ENCODE assay signal across 16 cellular contexts in the genomic region with DNA sequence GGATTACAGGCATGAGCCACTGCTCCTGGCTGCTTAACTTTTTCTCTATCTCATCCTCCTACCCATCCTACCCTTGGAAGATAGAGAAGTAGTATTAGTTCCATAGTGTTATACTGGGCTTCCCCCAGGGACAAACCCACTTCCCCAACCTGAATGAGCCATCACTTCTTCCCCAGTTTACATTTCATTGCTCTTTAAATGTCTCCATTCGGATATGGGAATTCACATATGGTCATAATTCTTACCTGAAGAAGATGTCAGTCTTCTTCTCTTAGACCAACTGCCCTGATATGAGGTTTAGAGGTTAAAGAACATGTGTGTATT. TPM values are rescaled to one million over a fixed set of nuclear protein-coding genes. Genes with fewer than 3 reads are reported as not detected.
A peak's percentile ranks its signal among the peaks of the same experiment; 100 is the strongest.
DNase-seq lines count a peak whose midpoint lies in the region; ATAC-seq, FAIRE-seq and TF ChIP-seq lines count a peak whose summit lies in the region.
"Had no signal": no experiment of that assay in that cellular context is flagged by ENCODE, and none has a peak within 500 bp of the region (broad histone marks: within the 10 kb centered on the region; RNA-seq: fewer than 3 reads in every experiment).

No MANE protein-coding gene starts in this region.

- POLR2A ChIA-PET in endothelial cell of umbilical vein (lab: Charles Lee), result interaction anchor here (0.6 kb wide), 1 partner anchor 134 kb away, joined by 6 read pairs; no protein-coding TSS in a partner anchor

- CTCF ChIA-PET in endothelial cell of umbilical vein (lab: Charles Lee), result interaction anchor here (1.0 kb wide), 1 partner anchor 134 kb away, joined by 3 read pairs; no protein-coding TSS in a partner anchor

- intact Hi-C loops in endothelial cell of umbilical vein (cut with micrococcal nuclease) (no loop called here), stomach (cut with DNase I; ENCODE audit: low total_unique reads) (no loop called here)

- FAIRE-seq in endothelial cell of umbilical vein (lab: Jason Lieb, UNC), result no peak
- FAIRE-seq: endometrium had no signal

- H3K27ac Mint-ChIP-seq in activated naive CD4-positive, alpha-beta T cell treated with anti-CD3 and anti-CD28 coated beads, Interleukin-2, amount 50 U/mL, for 24 hours, result peak overlapping the region; percentile 93

- no peaks in the 10 kb centered on the region for H3K27me3 Mint-ChIP-seq in activated naive CD4-positive, alpha-beta T cell treated with anti-CD3 and anti-CD28 coated beads, Interleukin-2, amount 50 U/mL, for 24 hours

- H3K9me3 Mint-ChIP-seq in activated naive CD4-positive, alpha-beta T cell treated with anti-CD3 and anti-CD28 coated beads, Interleukin-2, amount 50 U/mL, for 24 hours, result no peaks in the 10 kb centered on the region

- peaks cover 27% of the 10 kb centered on the region for H3K36me3 Mint-ChIP-seq in activated naive CD4-positive, alpha-beta T cell treated with anti-CD3 and anti-CD28 coated beads, Interleukin-2, amount 50 U/mL, for 24 hours

- H3K36me3 ChIP-seq in endothelial cell of umbilical vein (ENCODE audit: control insufficient read depth in 2 of 2, extremely low read depth in 1 of 2, insufficient read depth in 2 of 2, low read length in 2 of 2) (peaks cover 0 to 5% of the 10 kb centered on the region in 2 experiments), thymus (ENCODE audit: control insufficient read depth, insufficient read depth) (no peaks in the 10 kb centered on the region), stomach (peaks cover 0 to 3% (median 0%) of the 10 kb centered on the region in 4 donors), WERI-Rb-1 (no peaks in the 10 kb centered on the region)
- H3K36me3 ChIP-seq: cardiac muscle cell had no signal

- H3K9ac ChIP-seq in endothelial cell of umbilical vein (replicated peaks; ENCODE audit: extremely low read depth, insufficient read depth, low read length), result peak overlapping the region; percentile 63

- H3K9me3 ChIP-seq in endothelial cell of umbilical vein (replicated peaks; ENCODE audit: control insufficient read depth, insufficient read depth, low read length), result no peaks in the 10 kb centered on the region
- no peaks in the 10 kb centered on the region for H3K9me3 ChIP-seq in thymus (ENCODE audit: control insufficient read depth)
- H3K9me3 ChIP-seq in stomach, result no peaks in the 10 kb centered on the region
- H3K9me3 ChIP-seq in WERI-Rb-1 (ENCODE audit: severe bottlenecking), result no peaks in the 10 kb centered on the region

- no peak for ATAC-seq in GM18861 (IDR thresholded peaks at IDR 0.05; ENCODE audit: unreplicated experiment)
- ATAC-seq: HCT116, Panc1 had no signal

- H3K4me1 ChIP-seq in endothelial cell of umbilical vein (ENCODE audit: control insufficient read depth, extremely low read depth, insufficient read depth, low read length) (peaks cover 65% of the 10 kb centered on the region), thymus (ENCODE audit: control insufficient read depth, insufficient read depth, low read length) (no peaks in the 10 kb centered on the region), stomach (peaks cover 0 to 58% (median 16%) of the 10 kb centered on the region in 4 donors)

- H4K20me1 ChIP-seq in endothelial cell of umbilical vein (replicated peaks; ENCODE audit: control insufficient read depth, extremely low read depth, insufficient read depth, low read length), result no peaks in the 10 kb centered on the region

- peak overlapping the region; percentile 92 for H3K4me3 Mint-ChIP-seq in activated naive CD4-positive, alpha-beta T cell treated with anti-CD3 and anti-CD28 coated beads, Interleukin-2, amount 50 U/mL, for 24 hours

- TF ChIP-seq CTCF in endothelial cell of umbilical vein (IDR thresholded peaks at IDR 0.05; ENCODE audit: extremely low read depth in 1 of 2, insufficient read depth in 1 of 2, low read depth in 1 of 2, low read length in 2 of 2), result no peak
- no peak for TF ChIP-seq CTCF in stomach (IDR thresholded peaks at IDR 0.05)
- TF ChIP-seq CTCF in WERI-Rb-1 (IDR thresholded peaks at IDR 0.05; ENCODE audit: low read depth, low read length), result no peak

- no peak overlapping the region for H2AFZ ChIP-seq in endothelial cell of umbilical vein (ENCODE audit: low read depth, low read length)

- H3K4me2 ChIP-seq in endothelial cell of umbilical vein (ENCODE audit: insufficient read depth, low read length), result peak overlapping the region; percentile 97

- dilution Hi-C loops in endothelial cell of umbilical vein (cut with MboI; ENCODE audit: extremely low pct_ligation_motif_present, low sequenced_read_pairs), result no loop called here

- H3K4me3 ChIP-seq in endothelial cell of umbilical vein (replicated peaks in 1 of 3; ENCODE audit: insufficient read depth in 1 of 3, low read depth in 1 of 3, low read length in 3 of 3) (peak overlapping the region in 1 of 3 experiments; percentile 55), thymus (ENCODE audit: low read length) (no peak overlapping the region), stomach (peak overlapping the region in 1 of 4 donors; percentile 60), WERI-Rb-1 (ENCODE audit: low read depth, low read length) (no peak overlapping the region)
- H3K4me3 ChIP-seq: cardiac muscle cell had no signal

- no peak for DNase-seq in activated naive CD4-positive, alpha-beta T cell treated with anti-CD3 and anti-CD28 coated beads, Interleukin-2, amount 50 U/mL, for 16 hours
- DNase-seq in RKO (ENCODE audit: low spot score) (peak; percentile 53), endothelial cell of umbilical vein (ENCODE audit: low read depth, low spot score) (no peak), stomach (no peak), WERI-Rb-1 (no peak)
- DNase-seq: AML-193, NCI-H1105, NCI-H446, T1000 had no signal

- H3K4me1 Mint-ChIP-seq in activated naive CD4-positive, alpha-beta T cell treated with anti-CD3 and anti-CD28 coated beads, Interleukin-2, amount 50 U/mL, for 24 hours, result peaks cover 79% of the 10 kb centered on the region

- H3K27ac ChIP-seq in endothelial cell of umbilical vein (ENCODE audit: insufficient read depth, low read depth, low read length) (peak overlapping the region; percentile 61), thymus (ENCODE audit: low read depth) (peak overlapping the region; percentile 27), stomach (peak overlapping the region in 2 of 5 donors; percentile 4 to 5), WERI-Rb-1 (no peak overlapping the region)
- H3K27ac ChIP-seq: cardiac muscle cell had no signal

- H3K27me3 ChIP-seq in endothelial cell of umbilical vein (ENCODE audit: control insufficient read depth in 2 of 2, insufficient read depth in 2 of 2, low read length in 2 of 2), result no peaks in the 10 kb centered on the region
- no peaks in the 10 kb centered on the region for H3K27me3 ChIP-seq in thymus (ENCODE audit: control insufficient read depth, insufficient read depth)
- H3K27me3 ChIP-seq in stomach, result no peaks in the 10 kb centered on the region
- no peaks in the 10 kb centered on the region for H3K27me3 ChIP-seq in WERI-Rb-1 (ENCODE audit: insufficient read depth, low read depth, severe bottlenecking)

- no peaks in the 10 kb centered on the region for H3K9me1 ChIP-seq in endothelial cell of umbilical vein (replicated peaks; ENCODE audit: control insufficient read depth, extremely low read depth, insufficient read depth, low read length)

- 92% methylated on average over 1 of the region's 1 CpG for WGBS in thymus
- WGBS in stomach, 5 donors, result 75 to 89% (median 85%) methylated on average over 1 of the region's 1 CpG

- TF ChIP-seq POLR2A in endothelial cell of umbilical vein (IDR thresholded peaks at IDR 0.05; ENCODE audit: low read depth, low read length) (no peak), stomach (IDR thresholded peaks at IDR 0.05) (no peak)

- no TSS peak for BruUV-seq in endothelial cell of umbilical vein (replicated peaks; lab: Mats Ljungman, UMichigan)

- peaks cover 63% of the 10 kb centered on the region for H3K79me2 ChIP-seq in endothelial cell of umbilical vein (ENCODE audit: control insufficient read depth, insufficient read depth, low read length)

- no peak for TF ChIP-seq EP300 in stomach (IDR thresholded peaks at IDR 0.05)

RNA-seq across cellular contexts. Expression of gene CD274, which starts 1.9 kb away (rescaled TPM):
- total RNA-seq in endothelial cell of umbilical vein, result 26.8 and 29.7 TPM in 2 replicates
- polyA plus RNA-seq in endothelial cell of umbilical vein, result 25.4 and 27.9 TPM in 2 replicates
- polyA plus RNA-seq in endothelial cell of umbilical vein (2011; cell fraction: cytosol; rRNA removed), result 18.5 and 23.3 TPM in 2 replicates
- polyA plus RNA-seq in endothelial cell of umbilical vein (2011; cell fraction: nucleus; rRNA removed), result 57.7 and 59.7 TPM in 2 replicates
- 12.3 and 21.6 TPM in 2 replicates for polyA plus RNA-seq in endothelial cell of umbilical vein (2012)
- 31.0 and 42.3 TPM in 2 replicates for polyA minus RNA-seq in endothelial cell of umbilical vein
- not detected for polyA minus RNA-seq in endothelial cell of umbilical vein (2011; cell fraction: cytosol; rRNA and poly(A)+ RNA removed)
- 42.1 and 42.3 TPM in 2 replicates for polyA minus RNA-seq in endothelial cell of umbilical vein (2011; cell fraction: nucleus; rRNA and poly(A)+ RNA removed)
- 10.9 TPM for polyA plus RNA-seq in thymus
- 10 to 100 TPM in 1 of 5 donors, 1 to 10 TPM in 2, not detected in 2; 1.8 to 33.3 (median 9.3) TPM for total RNA-seq in stomach
- 1 to 10 TPM in 1 of 3 donors, under 1 TPM in 2; 0.46 to 1.1 (median 0.62) TPM for polyA plus RNA-seq in stomach
- total RNA-seq: cardiac muscle cell had no signal
- polyA plus RNA-seq: cardiac muscle cell had no signal

RNA-seq across cellular contexts. Expression of gene PLGRKT, which starts 14.5 kb away (rescaled TPM):
- total RNA-seq in endothelial cell of umbilical vein, result 20.3 and 21.2 TPM in 2 replicates
- 3.3 and 3.8 TPM in 2 replicates for polyA plus RNA-seq in endothelial cell of umbilical vein
- 10.0 and 10.1 TPM in 2 replicates for polyA plus RNA-seq in endothelial cell of umbilical vein (2011; cell fraction: cytosol; rRNA removed)
- polyA plus RNA-seq in endothelial cell of umbilical vein (2011; cell fraction: nucleus; rRNA removed), result 4.6 TPM in 2 replicates
- 12.5 and 14.7 TPM in 2 replicates for polyA plus RNA-seq in endothelial cell of umbilical vein (2012)
- polyA minus RNA-seq in endothelial cell of umbilical vein, result 1.00 and 3.7 TPM in 2 replicates
- polyA minus RNA-seq in endothelial cell of umbilical vein (2011; cell fraction: cytosol; rRNA and poly(A)+ RNA removed), result 2.6 TPM
- polyA minus RNA-seq in endothelial cell of umbilical vein (2011; cell fraction: nucleus; rRNA and poly(A)+ RNA removed), result 1.8 and 2.0 TPM in 2 replicates
- polyA plus RNA-seq in thymus, result 38.8 TPM
- total RNA-seq in stomach, result 10 to 100 TPM in 2 of 5 donors, 1 to 10 TPM in 2, not detected in 1; 1.2 to 69.6 (median 10.6) TPM
- 10 to 100 TPM; 11.0 to 19.1 (median 15.7) TPM for polyA plus RNA-seq in stomach

RNA-seq across cellular contexts. Expression of gene PDCD1LG2, which starts 58.1 kb away (rescaled TPM):
- total RNA-seq in endothelial cell of umbilical vein, result 9.5 and 9.7 TPM in 2 replicates
- polyA plus RNA-seq in endothelial cell of umbilical vein, result 7.9 and 9.6 TPM in 2 replicates
- 8.5 and 10.0 TPM in 2 replicates for polyA plus RNA-seq in endothelial cell of umbilical vein (2011; cell fraction: cytosol; rRNA removed)
- 8.6 and 9.5 TPM in 2 replicates for polyA plus RNA-seq in endothelial cell of umbilical vein (2011; cell fraction: nucleus; rRNA removed)
- 10.7 and 14.4 TPM in 2 replicates for polyA plus RNA-seq in endothelial cell of umbilical vein (2012)
- 15.5 and 22.7 TPM in 2 replicates for polyA minus RNA-seq in endothelial cell of umbilical vein
- not detected for polyA minus RNA-seq in endothelial cell of umbilical vein (2011; cell fraction: cytosol; rRNA and poly(A)+ RNA removed)
- 10.7 and 16.8 TPM in 2 replicates for polyA minus RNA-seq in endothelial cell of umbilical vein (2011; cell fraction: nucleus; rRNA and poly(A)+ RNA removed)
- 3.4 TPM for polyA plus RNA-seq in thymus
- 1 to 10 TPM in 3 of 5 donors, under 1 TPM in 1, not detected in 1; 0.18 to 2.3 (median 1.4) TPM for total RNA-seq in stomach
- under 1 TPM in 2 of 3 donors, not detected in 1; 0.25 to 0.30 TPM for polyA plus RNA-seq in stomach
- total RNA-seq: cardiac muscle cell had no signal
- polyA plus RNA-seq: cardiac muscle cell had no signal
